31 cellular contexts compared by ENCODE assay signal in genomic region chr5:61596265-61596664, GRCh38.
"Had no signal": no experiment of that assay in that cellular context is flagged by ENCODE, and none has a peak within 500 bp of the region (broad histone marks: within the 10 kb centered on the region; RNA-seq: fewer than 3 reads in every experiment).

No MANE protein-coding gene starts in this region.

- FAIRE-seq: RCC 7860 had no signal

- H3K36me3 ChIP-seq: brain microvascular endothelial cell had no signal

- H3K9me3 Mint-ChIP-seq: activated B cell treated with CpG ODN at 0.5 μM for 24 hours; activated CD4-positive, alpha-beta memory T cell treated with anti-CD3 and anti-CD28 coated beads, Interleukin-2, amount 10 ng/mL, durations not matched to agents 7 days and 5 days; activated naive CD4-positive, alpha-beta T cell treated with anti-CD3 and anti-CD28 coated beads, Interleukin-2, amount 10 ng/mL, durations not matched to agents 7 days and 5 days; activated naive CD8-positive, alpha-beta T cell treated with anti-CD3 and anti-CD28 coated beads, Interleukin-2, amount 50 U/mL, for 24 hours had no signal

- H3K4me3 Mint-ChIP-seq: activated B cell treated with CpG ODN at 0.5 μM for 24 hours; activated CD4-positive, alpha-beta memory T cell treated with anti-CD3 and anti-CD28 coated beads, Interleukin-2, amount 10 ng/mL, durations not matched to agents 7 days and 5 days; activated CD8-positive, alpha-beta memory T cell treated with anti-CD3 and anti-CD28 coated beads, Interleukin-2, amount 10 ng/mL, durations not matched to agents 7 days and 5 days; activated naive CD4-positive, alpha-beta T cell treated with anti-CD3 and anti-CD28 coated beads, Interleukin-2, amount 10 ng/mL, durations not matched to agents 7 days and 5 days; activated naive CD8-positive, alpha-beta T cell; activated naive CD8-positive, alpha-beta T cell treated with anti-CD3 and anti-CD28 coated beads, Interleukin-2, amount 50 U/mL, for 24 hours had no signal

- DNase-seq: activated B cell treated with CpG ODN at 0.5 μM for 24 hours; activated CD4-positive, alpha-beta memory T cell treated with anti-CD3 and anti-CD28 coated beads, Interleukin-2, amount 10 ng/mL, durations not matched to agents 7 days and 5 days; activated CD4-positive, alpha-beta T cell treated with anti-CD3 and anti-CD28 coated beads for 4 hours; activated CD4-positive, CD25-positive, alpha-beta regulatory T cell treated with anti-CD3 and anti-CD28 coated beads, Interleukin-2, amount 50 U/mL, for 72 hours; activated CD8-positive, alpha-beta memory T cell treated with anti-CD3 and anti-CD28 coated beads for 24 hours; activated CD8-positive, alpha-beta memory T cell treated with anti-CD3 and anti-CD28 coated beads, Interleukin-2, amount 10 ng/mL, durations not matched to agents 7 days and 5 days; activated CD8-positive, alpha-beta memory T cell treated with anti-CD3 and anti-CD28 coated beads, Interleukin-2, amount 50 U/mL, for 48 hours; activated effector memory CD4-positive, alpha-beta T cell treated with Interleukin-2 at 50 U/mL for 16 hours; activated naive CD4-positive, alpha-beta T cell treated with anti-CD3 and anti-CD28 coated beads, Interleukin-2, amount 10 ng/mL, durations not matched to agents 7 days and 5 days; activated naive CD8-positive, alpha-beta T cell treated with anti-CD3 and anti-CD28 coated beads, Interleukin-2, amount 50 U/mL, for 24 hours; activated T-cell treated with anti-CD3 and anti-CD28 coated beads, Interleukin-2, amount 50 U/mL, for 48 hours; anterior cingulate cortex; brain microvascular endothelial cell; central memory CD4-positive, alpha-beta T cell; NCI-H1105; NCI-H1417 treated with DMSO at 0.1 percent for 48 hours; NCI-H187 treated with DMSO at 0.1 percent for 48 hours; NCI-H2081 treated with DMSO at 0.1 percent for 48 hours; NCI-H226; NCI-H446 treated with DMSO at 0.1 percent for 48 hours; NCI-H524; PC-3; SIG-M5; T-helper 1 cell; T-helper 2 cell; T-helper 9 cell had no signal

- H3K4me1 Mint-ChIP-seq: activated B cell treated with CpG ODN at 0.5 μM for 24 hours; activated CD4-positive, alpha-beta memory T cell treated with anti-CD3 and anti-CD28 coated beads, Interleukin-2, amount 10 ng/mL, durations not matched to agents 7 days and 5 days; activated CD8-positive, alpha-beta memory T cell treated with anti-CD3 and anti-CD28 coated beads, Interleukin-2, amount 10 ng/mL, durations not matched to agents 7 days and 5 days; activated naive CD4-positive, alpha-beta T cell treated with anti-CD3 and anti-CD28 coated beads, Interleukin-2, amount 10 ng/mL, durations not matched to agents 7 days and 5 days; activated naive CD8-positive, alpha-beta T cell treated with anti-CD3 and anti-CD28 coated beads, Interleukin-2, amount 50 U/mL, for 24 hours had no signal

- ATAC-seq: activated CD8-positive, alpha-beta memory T cell treated with anti-CD3 and anti-CD28 coated beads, Interleukin-2, amount 10 ng/mL, durations not matched to agents 7 days and 5 days; activated naive CD8-positive, alpha-beta T cell treated with anti-CD3 and anti-CD28 coated beads, Interleukin-2, amount 50 U/mL, for 24 hours; PC-3; Right ventricle myocardium inferior; SK-N-SH treated with all-trans-retinoic acid at 6 μM for 48 hours had no signal

- H3K36me3 Mint-ChIP-seq: activated CD8-positive, alpha-beta memory T cell treated with anti-CD3 and anti-CD28 coated beads, Interleukin-2, amount 10 ng/mL, durations not matched to agents 7 days and 5 days; activated naive CD4-positive, alpha-beta T cell treated with anti-CD3 and anti-CD28 coated beads, Interleukin-2, amount 10 ng/mL, durations not matched to agents 7 days and 5 days; activated naive CD8-positive, alpha-beta T cell had no signal

- H3K27ac Mint-ChIP-seq: activated B cell treated with CpG ODN at 0.5 μM for 24 hours; activated CD4-positive, alpha-beta memory T cell treated with anti-CD3 and anti-CD28 coated beads, Interleukin-2, amount 10 ng/mL, durations not matched to agents 7 days and 5 days; activated CD8-positive, alpha-beta memory T cell treated with anti-CD3 and anti-CD28 coated beads, Interleukin-2, amount 10 ng/mL, durations not matched to agents 7 days and 5 days; activated naive CD4-positive, alpha-beta T cell treated with anti-CD3 and anti-CD28 coated beads, Interleukin-2, amount 10 ng/mL, durations not matched to agents 7 days and 5 days; activated naive CD8-positive, alpha-beta T cell; activated naive CD8-positive, alpha-beta T cell treated with anti-CD3 and anti-CD28 coated beads, Interleukin-2, amount 50 U/mL, for 24 hours had no signal

- H3K27me3 ChIP-seq: brain microvascular endothelial cell had no signal

- H3K27ac ChIP-seq: brain microvascular endothelial cell, RWPE1 had no signal

- H3K27me3 Mint-ChIP-seq: activated naive CD8-positive, alpha-beta T cell had no signal
